ENCODE assay signal across 1 cellular context in the genomic region with DNA sequence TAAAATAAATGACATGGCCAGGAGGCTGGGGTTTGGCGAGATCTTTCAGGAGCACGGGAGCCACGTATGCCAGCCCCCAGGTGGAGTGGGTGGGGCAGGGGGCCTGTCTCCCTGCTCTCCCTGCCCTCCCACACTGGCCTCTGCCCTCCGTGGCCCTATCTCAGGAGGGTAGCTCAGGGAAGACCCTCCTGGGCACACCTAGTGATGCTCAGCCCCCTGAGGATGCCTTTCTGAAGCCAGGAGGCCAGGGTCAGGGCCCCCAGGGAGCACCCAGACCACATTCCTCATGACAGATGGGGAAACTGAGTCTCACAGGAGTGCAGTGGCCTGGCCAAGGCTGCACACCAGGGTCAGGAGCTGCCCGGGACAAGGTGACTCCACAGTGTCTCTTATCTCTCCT.
TF ChIP-seq lines count a peak whose summit lies in the region.

No MANE protein-coding gene starts in this region.

TF ChIP-seq in GM23338, 12 proteins besides CTCF, POLR2A, EP300 and RAD21 (continued from another document):
- TF ChIP-seq, protein P1, sequence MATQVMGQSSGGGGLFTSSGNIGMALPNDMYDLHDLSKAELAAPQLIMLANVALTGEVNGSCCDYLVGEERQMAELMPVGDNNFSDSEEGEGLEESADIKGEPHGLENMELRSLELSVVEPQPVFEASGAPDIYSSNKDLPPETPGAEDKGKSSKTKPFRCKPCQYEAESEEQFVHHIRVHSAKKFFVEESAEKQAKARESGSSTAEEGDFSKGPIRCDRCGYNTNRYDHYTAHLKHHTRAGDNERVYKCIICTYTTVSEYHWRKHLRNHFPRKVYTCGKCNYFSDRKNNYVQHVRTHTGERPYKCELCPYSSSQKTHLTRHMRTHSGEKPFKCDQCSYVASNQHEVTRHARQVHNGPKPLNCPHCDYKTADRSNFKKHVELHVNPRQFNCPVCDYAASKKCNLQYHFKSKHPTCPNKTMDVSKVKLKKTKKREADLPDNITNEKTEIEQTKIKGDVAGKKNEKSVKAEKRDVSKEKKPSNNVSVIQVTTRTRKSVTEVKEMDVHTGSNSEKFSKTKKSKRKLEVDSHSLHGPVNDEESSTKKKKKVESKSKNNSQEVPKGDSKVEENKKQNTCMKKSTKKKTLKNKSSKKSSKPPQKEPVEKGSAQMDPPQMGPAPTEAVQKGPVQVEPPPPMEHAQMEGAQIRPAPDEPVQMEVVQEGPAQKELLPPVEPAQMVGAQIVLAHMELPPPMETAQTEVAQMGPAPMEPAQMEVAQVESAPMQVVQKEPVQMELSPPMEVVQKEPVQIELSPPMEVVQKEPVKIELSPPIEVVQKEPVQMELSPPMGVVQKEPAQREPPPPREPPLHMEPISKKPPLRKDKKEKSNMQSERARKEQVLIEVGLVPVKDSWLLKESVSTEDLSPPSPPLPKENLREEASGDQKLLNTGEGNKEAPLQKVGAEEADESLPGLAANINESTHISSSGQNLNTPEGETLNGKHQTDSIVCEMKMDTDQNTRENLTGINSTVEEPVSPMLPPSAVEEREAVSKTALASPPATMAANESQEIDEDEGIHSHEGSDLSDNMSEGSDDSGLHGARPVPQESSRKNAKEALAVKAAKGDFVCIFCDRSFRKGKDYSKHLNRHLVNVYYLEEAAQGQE (IDR thresholded peaks at IDR 0.05; ENCODE audit: unreplicated experiment) = no peak
- TF ChIP-seq, protein P2, sequence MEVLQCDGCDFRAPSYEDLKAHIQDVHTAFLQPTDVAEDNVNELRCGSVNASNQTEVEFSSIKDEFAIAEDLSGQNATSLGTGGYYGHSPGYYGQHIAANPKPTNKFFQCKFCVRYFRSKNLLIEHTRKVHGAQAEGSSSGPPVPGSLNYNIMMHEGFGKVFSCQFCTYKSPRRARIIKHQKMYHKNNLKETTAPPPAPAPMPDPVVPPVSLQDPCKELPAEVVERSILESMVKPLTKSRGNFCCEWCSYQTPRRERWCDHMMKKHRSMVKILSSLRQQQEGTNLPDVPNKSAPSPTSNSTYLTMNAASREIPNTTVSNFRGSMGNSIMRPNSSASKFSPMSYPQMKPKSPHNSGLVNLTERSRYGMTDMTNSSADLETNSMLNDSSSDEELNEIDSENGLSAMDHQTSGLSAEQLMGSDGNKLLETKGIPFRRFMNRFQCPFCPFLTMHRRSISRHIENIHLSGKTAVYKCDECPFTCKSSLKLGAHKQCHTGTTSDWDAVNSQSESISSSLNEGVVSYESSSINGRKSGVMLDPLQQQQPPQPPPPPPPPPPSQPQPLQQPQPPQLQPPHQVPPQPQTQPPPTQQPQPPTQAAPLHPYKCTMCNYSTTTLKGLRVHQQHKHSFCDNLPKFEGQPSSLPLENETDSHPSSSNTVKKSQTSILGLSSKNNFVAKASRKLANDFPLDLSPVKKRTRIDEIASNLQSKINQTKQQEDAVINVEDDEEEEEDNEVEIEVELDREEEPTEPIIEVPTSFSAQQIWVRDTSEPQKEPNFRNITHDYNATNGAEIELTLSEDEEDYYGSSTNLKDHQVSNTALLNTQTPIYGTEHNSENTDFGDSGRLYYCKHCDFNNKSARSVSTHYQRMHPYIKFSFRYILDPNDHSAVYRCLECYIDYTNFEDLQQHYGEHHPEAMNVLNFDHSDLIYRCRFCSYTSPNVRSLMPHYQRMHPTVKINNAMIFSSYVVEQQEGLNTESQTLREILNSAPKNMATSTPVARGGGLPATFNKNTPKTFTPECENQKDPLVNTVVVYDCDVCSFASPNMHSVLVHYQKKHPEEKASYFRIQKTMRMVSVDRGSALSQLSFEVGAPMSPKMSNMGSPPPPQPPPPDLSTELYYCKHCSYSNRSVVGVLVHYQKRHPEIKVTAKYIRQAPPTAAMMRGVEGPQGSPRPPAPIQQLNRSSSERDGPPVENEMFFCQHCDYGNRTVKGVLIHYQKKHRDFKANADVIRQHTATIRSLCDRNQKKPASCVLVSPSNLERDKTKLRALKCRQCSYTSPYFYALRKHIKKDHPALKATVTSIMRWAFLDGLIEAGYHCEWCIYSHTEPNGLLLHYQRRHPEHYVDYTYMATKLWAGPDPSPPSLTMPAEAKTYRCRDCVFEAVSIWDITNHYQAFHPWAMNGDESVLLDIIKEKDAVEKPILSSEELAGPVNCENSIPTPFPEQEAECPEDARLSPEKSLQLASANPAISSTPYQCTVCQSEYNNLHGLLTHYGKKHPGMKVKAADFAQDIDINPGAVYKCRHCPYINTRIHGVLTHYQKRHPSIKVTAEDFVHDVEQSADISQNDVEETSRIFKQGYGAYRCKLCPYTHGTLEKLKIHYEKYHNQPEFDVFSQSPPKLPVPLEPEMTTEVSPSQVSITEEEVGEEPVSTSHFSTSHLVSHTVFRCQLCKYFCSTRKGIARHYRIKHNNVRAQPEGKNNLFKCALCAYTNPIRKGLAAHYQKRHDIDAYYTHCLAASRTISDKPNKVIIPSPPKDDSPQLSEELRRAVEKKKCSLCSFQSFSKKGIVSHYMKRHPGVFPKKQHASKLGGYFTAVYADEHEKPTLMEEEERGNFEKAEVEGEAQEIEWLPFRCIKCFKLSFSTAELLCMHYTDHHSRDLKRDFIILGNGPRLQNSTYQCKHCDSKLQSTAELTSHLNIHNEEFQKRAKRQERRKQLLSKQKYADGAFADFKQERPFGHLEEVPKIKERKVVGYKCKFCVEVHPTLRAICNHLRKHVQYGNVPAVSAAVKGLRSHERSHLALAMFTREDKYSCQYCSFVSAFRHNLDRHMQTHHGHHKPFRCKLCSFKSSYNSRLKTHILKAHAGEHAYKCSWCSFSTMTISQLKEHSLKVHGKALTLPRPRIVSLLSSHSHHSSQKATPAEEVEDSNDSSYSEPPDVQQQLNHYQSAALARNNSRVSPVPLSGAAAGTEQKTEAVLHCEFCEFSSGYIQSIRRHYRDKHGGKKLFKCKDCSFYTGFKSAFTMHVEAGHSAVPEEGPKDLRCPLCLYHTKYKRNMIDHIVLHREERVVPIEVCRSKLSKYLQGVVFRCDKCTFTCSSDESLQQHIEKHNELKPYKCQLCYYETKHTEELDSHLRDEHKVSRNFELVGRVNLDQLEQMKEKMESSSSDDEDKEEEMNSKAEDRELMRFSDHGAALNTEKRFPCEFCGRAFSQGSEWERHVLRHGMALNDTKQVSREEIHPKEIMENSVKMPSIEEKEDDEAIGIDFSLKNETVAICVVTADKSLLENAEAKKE (CRISPR knock-in tag; IDR thresholded peaks at IDR 0.05) = no peak
- TF ChIP-seq ETS1 (IDR thresholded peaks at IDR 0.05) = no peak
